ENCODE assay signal across 8 cellular contexts in the genomic region with DNA sequence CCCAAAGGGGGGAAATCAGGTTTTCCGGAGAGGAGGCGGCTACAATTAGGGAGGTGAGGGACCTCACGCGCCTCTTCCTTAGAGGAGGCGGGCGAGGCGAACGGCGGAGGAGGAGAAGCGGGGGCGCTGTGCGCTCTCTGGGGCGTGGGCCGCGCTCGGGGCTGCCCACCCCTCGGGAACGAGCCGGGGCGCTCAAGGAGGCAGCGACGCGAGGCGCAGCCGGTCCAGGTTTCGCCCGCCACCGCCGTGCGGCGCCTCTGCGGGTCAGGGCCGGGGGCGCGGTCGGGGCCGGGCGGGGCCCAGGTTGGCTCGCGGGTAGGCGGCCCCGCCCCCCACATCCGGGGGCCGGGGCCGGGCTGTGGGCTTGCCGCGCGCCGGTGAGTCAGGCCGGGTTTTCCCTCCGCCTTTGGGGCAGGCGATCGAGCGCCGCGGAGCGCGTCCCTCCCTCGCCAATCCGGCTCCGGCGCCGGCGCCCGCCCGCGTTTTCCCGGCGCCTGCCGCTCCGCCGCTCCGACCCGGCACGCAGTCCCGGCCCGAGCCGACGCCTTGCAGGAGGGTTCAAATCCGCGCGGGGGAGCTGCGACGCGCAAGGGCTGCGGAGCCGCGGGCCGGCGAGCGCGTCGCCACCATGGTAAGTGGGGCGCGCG. TPM values are rescaled to one million over a fixed set of nuclear protein-coding genes. Genes with fewer than 3 reads are reported as not detected.
DNase-seq lines count a peak whose midpoint lies in the region; ATAC-seq and TF ChIP-seq lines count a peak whose summit lies in the region.

A gene with protein sequence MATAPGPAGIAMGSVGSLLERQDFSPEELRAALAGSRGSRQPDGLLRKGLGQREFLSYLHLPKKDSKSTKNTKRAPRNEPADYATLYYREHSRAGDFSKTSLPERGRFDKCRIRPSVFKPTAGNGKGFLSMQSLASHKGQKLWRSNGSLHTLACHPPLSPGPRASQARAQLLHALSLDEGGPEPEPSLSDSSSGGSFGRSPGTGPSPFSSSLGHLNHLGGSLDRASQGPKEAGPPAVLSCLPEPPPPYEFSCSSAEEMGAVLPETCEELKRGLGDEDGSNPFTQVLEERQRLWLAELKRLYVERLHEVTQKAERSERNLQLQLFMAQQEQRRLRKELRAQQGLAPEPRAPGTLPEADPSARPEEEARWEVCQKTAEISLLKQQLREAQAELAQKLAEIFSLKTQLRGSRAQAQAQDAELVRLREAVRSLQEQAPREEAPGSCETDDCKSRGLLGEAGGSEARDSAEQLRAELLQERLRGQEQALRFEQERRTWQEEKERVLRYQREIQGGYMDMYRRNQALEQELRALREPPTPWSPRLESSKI (plus strand): TSS at position 392 of the 647 bp plus-strand sequence. CDS start 6,052 bp downstream, outside the sequence.

- DNase-seq in CD1c-positive myeloid dendritic cell (ENCODE audit: extremely low spot score) (peak; percentile 67), RWPE1 (ENCODE audit: low spot score) (peak; percentile 91), left ventricle myocardium inferior (no peak), medulla oblongata (ENCODE audit: extremely low spot score) (no peak)
- DNase-seq in activated naive CD4-positive, alpha-beta T cell treated with anti-CD3 and anti-CD28 coated beads, Interleukin-2, amount 10 ng/mL, durations not matched to agents 7 days and 5 days = peak; percentile 84

- peak within 1 kb of the TSS in 1 of 3 donors; percentile 50 for H3K9ac ChIP-seq in skeletal muscle tissue (ENCODE audit: low read depth in 1 of 3, low read length in 3 of 3)

- H3K4me3 ChIP-seq in left ventricle myocardium inferior (peak within 1 kb of the TSS; percentile 72), skeletal muscle tissue (ENCODE audit: low read length in 3 of 3) (peak within 1 kb of the TSS; percentile 38 to 52 (median 45))

- H3K9me3 ChIP-seq in left ventricle myocardium inferior (replicated peaks) (peaks cover 6% of the 10 kb centered on the region), skeletal muscle tissue (ENCODE audit: control insufficient read depth in 3 of 3, low read length in 3 of 3) (no peaks in the 10 kb centered on the region)

- CTCF ChIA-PET in RWPE1 (lab: Yijun Ruan, JAX) = interaction anchor here (0.8 to 1.2 kb wide), 2 partner anchors 37 kb away, joined by 3 to 5 read pairs; no protein-coding TSS in a partner anchor
- CTCF ChIA-PET in activated naive CD4-positive, alpha-beta T cell treated with anti-CD3 and anti-CD28 coated beads, Interleukin-2, amount 10 ng/mL, durations not matched to agents 7 days and 5 days (lab: Charles Lee) = no interaction called here

- intact Hi-C loops in left ventricle myocardium inferior (cut with micrococcal nuclease) = no loop called here

- H3K4me3 Mint-ChIP-seq in activated naive CD4-positive, alpha-beta T cell treated with anti-CD3 and anti-CD28 coated beads, Interleukin-2, amount 10 ng/mL, durations not matched to agents 7 days and 5 days = peak within 1 kb of the TSS; percentile 85

- no peaks in the 10 kb centered on the region for H3K36me3 ChIP-seq in left ventricle myocardium inferior
- no peaks in the 10 kb centered on the region for H3K36me3 ChIP-seq in skeletal muscle tissue (ENCODE audit: control insufficient read depth in 3 of 3, insufficient read depth in 3 of 3, low read length in 3 of 3)

- peak within 1 kb of the TSS; percentile 22 for H3K27ac Mint-ChIP-seq in activated naive CD4-positive, alpha-beta T cell treated with anti-CD3 and anti-CD28 coated beads, Interleukin-2, amount 10 ng/mL, durations not matched to agents 7 days and 5 days

- H3K27ac ChIP-seq in RWPE1 (peak within 1 kb of the TSS; percentile 74), left ventricle myocardium inferior (replicated peaks) (peak within 1 kb of the TSS; percentile 90), skeletal muscle tissue (ENCODE audit: low read depth, low read length) (no peak within 1 kb of the TSS)

- peaks cover 74% of the 10 kb centered on the region for H3K27me3 ChIP-seq in left ventricle myocardium inferior (ENCODE audit: low read depth)
- H3K27me3 ChIP-seq in skeletal muscle tissue (ENCODE audit: control insufficient read depth in 3 of 3, insufficient read depth in 3 of 3, low read length in 3 of 3) = peaks cover 40 to 49% (median 49%) of the 10 kb centered on the region in 3 donors

- H3K9me3 Mint-ChIP-seq in activated naive CD4-positive, alpha-beta T cell treated with anti-CD3 and anti-CD28 coated beads, Interleukin-2, amount 10 ng/mL, durations not matched to agents 7 days and 5 days = no peaks in the 10 kb centered on the region

- ATAC-seq in GM19043 (IDR thresholded peaks at IDR 0.05; ENCODE audit: low read depth, unreplicated experiment) (peak; percentile 56), HG03439 (IDR thresholded peaks at IDR 0.05; ENCODE audit: unreplicated experiment) (peak; percentile 50)

- POLR2A ChIA-PET in RWPE1 (lab: Yijun Ruan, JAX; ENCODE audit: low non-redundant PET) = interaction anchor here (1.5 kb wide), 1 partner anchor 11 kb away, joined by 13 read pairs; no protein-coding TSS in a partner anchor

- H3K36me3 Mint-ChIP-seq in activated naive CD4-positive, alpha-beta T cell treated with anti-CD3 and anti-CD28 coated beads, Interleukin-2, amount 10 ng/mL, durations not matched to agents 7 days and 5 days = peaks cover 8% of the 10 kb centered on the region

- H3K4me1 ChIP-seq in left ventricle myocardium inferior (peaks cover 45% of the 10 kb centered on the region), skeletal muscle tissue (ENCODE audit: control insufficient read depth in 3 of 3, insufficient read depth in 3 of 3, low read length in 3 of 3) (peaks cover 6 to 39% (median 23%) of the 10 kb centered on the region in 3 donors)

- TF ChIP-seq CTCF in RWPE1 (conservative IDR thresholded peaks at IDR 0.05; ENCODE audit: low read depth) = no peak; the same call in 1 of the 2 replicates
- TF ChIP-seq CTCF in left ventricle myocardium inferior (IDR thresholded peaks at IDR 0.05; ENCODE audit: borderline replicate concordance) = no peak

- H3K4me1 Mint-ChIP-seq in activated naive CD4-positive, alpha-beta T cell treated with anti-CD3 and anti-CD28 coated beads, Interleukin-2, amount 10 ng/mL, durations not matched to agents 7 days and 5 days = peaks cover 45% of the 10 kb centered on the region

- H3K27me3 Mint-ChIP-seq in activated naive CD4-positive, alpha-beta T cell treated with anti-CD3 and anti-CD28 coated beads, Interleukin-2, amount 10 ng/mL, durations not matched to agents 7 days and 5 days = peaks cover 88% of the 10 kb centered on the region

RNA-seq across cellular contexts. Expression of the gene that starts here (rescaled TPM):
- total RNA-seq in left ventricle myocardium inferior = 1.8 TPM
- total RNA-seq in skeletal muscle tissue = 12.0 TPM

Comparison
In these comparisons a context has a peak if more than half of its experiments do, and no peak if none do; other contexts are left out.
1. DNase-seq: peak in CD1c-positive myeloid dendritic cell (single experiment), RWPE1 (single experiment) and activated naive CD4-positive, alpha-beta T cell treated with anti-CD3 and anti-CD28 coated beads, Interleukin-2, amount 10 ng/mL, durations not matched to agents 7 days and 5 days (single experiment); none in left ventricle myocardium inferior (single experiment) and medulla oblongata (single experiment).